ENCODE assay signal across 21 cellular contexts in the genomic region with DNA sequence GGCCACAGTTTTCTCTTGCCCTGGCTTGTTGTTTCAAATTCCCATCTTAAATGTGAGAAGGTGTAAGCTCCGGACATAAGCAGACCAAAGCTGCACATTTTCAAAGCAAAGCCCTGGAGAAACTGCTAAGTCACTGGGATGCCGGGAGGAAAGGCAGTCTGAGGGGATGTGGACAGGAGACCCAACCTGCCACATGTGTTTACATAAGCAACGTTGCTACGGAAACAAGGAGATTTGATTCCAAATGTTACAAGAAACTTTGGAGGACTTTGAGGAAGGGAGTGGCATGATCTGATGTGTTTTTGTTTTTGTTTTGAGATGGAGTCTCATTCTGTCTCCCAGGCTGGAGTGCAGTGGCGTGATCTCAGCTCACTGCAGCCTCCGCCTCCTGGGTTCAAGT. TPM values are rescaled to one million over a fixed set of nuclear protein-coding genes. Genes with fewer than 3 reads are reported as not detected.
"Had no signal": no experiment of that assay in that cellular context is flagged by ENCODE, and none has a peak within 500 bp of the region (broad histone marks: within the 10 kb centered on the region; RNA-seq: fewer than 3 reads in every experiment).

No MANE protein-coding gene starts in this region.

- ATAC-seq: activated naive CD4-positive, alpha-beta T cell treated with anti-CD3 and anti-CD28 coated beads, Interleukin-2, amount 50 U/mL, for 72 hours; effector memory CD8-positive, alpha-beta T cell; gastrocnemius medialis; natural killer cell treated with Interleukin-12 subunit alpha and Interleukin-12 subunit beta and Interleukin-15 and Interleukin-18, amount 100 ng/mL, for 72 hours; right lobe of liver; stimulated activated effector memory CD8-positive, alpha-beta T cell treated with anti-CD3 and anti-CD28 coated beads, Interleukin-12 subunit alpha, Interleukin-12 subunit beta, amount 100 ng/mL, for 72 hours had no signal

- H3K79me2 ChIP-seq: parathyroid adenoma had no signal

- H3K27me3 ChIP-seq: colonic mucosa, esophagus muscularis mucosa, gastrocnemius medialis, right lobe of liver, stomach, suprapubic skin, tibial nerve had no signal

- H3K4me1 Mint-ChIP-seq: stimulated activated effector memory CD8-positive, alpha-beta T cell treated with anti-CD3 and anti-CD28 coated beads, Interleukin-12 subunit alpha, Interleukin-12 subunit beta, amount 100 ng/mL, for 72 hours had no signal

- H3K9me3 ChIP-seq: colonic mucosa, esophagus muscularis mucosa, gastrocnemius medialis, right lobe of liver, stomach, suprapubic skin, tibial nerve had no signal

- H3K27me3 Mint-ChIP-seq: effector memory CD8-positive, alpha-beta T cell; natural killer cell treated with Interleukin-12 subunit alpha and Interleukin-12 subunit beta and Interleukin-15 and Interleukin-18, amount 100 ng/mL, for 72 hours had no signal

- H2AFZ ChIP-seq: parathyroid adenoma had no signal

- H3K4me1 ChIP-seq: colonic mucosa, gastrocnemius medialis, parathyroid adenoma, right lobe of liver, stomach, suprapubic skin, tibial nerve had no signal

- H3K36me3 ChIP-seq: colonic mucosa, esophagus muscularis mucosa, gastrocnemius medialis, right lobe of liver, suprapubic skin, tibial nerve had no signal

- H3K4me3 Mint-ChIP-seq: effector memory CD8-positive, alpha-beta T cell; natural killer cell treated with Interleukin-12 subunit alpha and Interleukin-12 subunit beta and Interleukin-15 and Interleukin-18, amount 100 ng/mL, for 72 hours; stimulated activated effector memory CD8-positive, alpha-beta T cell treated with anti-CD3 and anti-CD28 coated beads, Interleukin-12 subunit alpha, Interleukin-12 subunit beta, amount 100 ng/mL, for 72 hours had no signal

- H3K4me3 ChIP-seq: colonic mucosa, dorsolateral prefrontal cortex, esophagus muscularis mucosa, gastrocnemius medialis, right lobe of liver, skin epidermis, stomach, suprapubic skin, tibial nerve had no signal

- DNase-seq: activated CD4-positive, alpha-beta T cell treated with anti-CD3 and anti-CD28 coated beads for 1 hour; activated CD4-positive, alpha-beta T cell treated with anti-CD3 and anti-CD28 coated beads, Interleukin-2, amount 50 U/mL, for 1 hour; activated T-cell treated with anti-CD3 and anti-CD28 coated beads, Interleukin-2, amount 50 U/mL, for 1 hour; colonic mucosa; dorsolateral prefrontal cortex; effector memory CD8-positive, alpha-beta T cell; gastrocnemius medialis; hippocampal formation; right lobe of liver; stimulated activated CD4-positive, alpha-beta T cell treated with anti-CD3 and anti-CD28 coated beads, Interleukin-1b, Interleukin-23, amount 100 ng/mL, for 48 hours; stomach had no signal

- H3K27ac ChIP-seq: colonic mucosa, dorsolateral prefrontal cortex, esophagus muscularis mucosa, gastrocnemius medialis, parathyroid adenoma, right lobe of liver, skin epidermis, stomach, suprapubic skin, tibial nerve, VCaP had no signal

- H3K9me3 Mint-ChIP-seq: natural killer cell treated with Interleukin-12 subunit alpha and Interleukin-12 subunit beta and Interleukin-15 and Interleukin-18, amount 100 ng/mL, for 72 hours; stimulated activated effector memory CD8-positive, alpha-beta T cell treated with anti-CD3 and anti-CD28 coated beads, Interleukin-12 subunit alpha, Interleukin-12 subunit beta, amount 100 ng/mL, for 72 hours had no signal

- H3K27ac Mint-ChIP-seq: effector memory CD8-positive, alpha-beta T cell; natural killer cell treated with Interleukin-12 subunit alpha and Interleukin-12 subunit beta and Interleukin-15 and Interleukin-18, amount 100 ng/mL, for 72 hours; stimulated activated effector memory CD8-positive, alpha-beta T cell treated with anti-CD3 and anti-CD28 coated beads, Interleukin-12 subunit alpha, Interleukin-12 subunit beta, amount 100 ng/mL, for 72 hours had no signal

RNA-seq across cellular contexts. Expression of a gene that starts 25.7 kb away (rescaled TPM):
- total RNA-seq: activated naive CD4-positive, alpha-beta T cell treated with anti-CD3 and anti-CD28 coated beads, Interleukin-2, amount 50 U/mL, for 72 hours; colonic mucosa; esophagus muscularis mucosa; natural killer cell treated with Interleukin-12 subunit alpha and Interleukin-12 subunit beta and Interleukin-15 and Interleukin-18, amount 100 ng/mL, for 72 hours; T-helper 2 cell treated with Interferon-gamma antibody and Interleukin-4, amounts not matched to agents 100 ng/mL and 5 ng/mL, for 36 hours had no signal
